29 cellular contexts compared by ENCODE assay signal in genomic region chr17:42345396-42346078, GRCh38. TPM values are rescaled to one million over a fixed set of nuclear protein-coding genes. Genes with fewer than 3 reads are reported as not detected.
DNase-seq lines count a peak whose midpoint lies in the region; TF ChIP-seq lines count a peak whose summit lies in the region.
"Had no signal": no experiment of that assay in that cellular context is flagged by ENCODE, and none has a peak within 500 bp of the region (broad histone marks: within the 10 kb centered on the region; RNA-seq: fewer than 3 reads in every experiment).

No MANE protein-coding gene starts in this region.

- H3K36me3 Mint-ChIP-seq in activated T-cell treated with anti-CD3 and anti-CD28 coated beads, Interleukin-2, amount 50 U/mL, for 24 hours (ENCODE audit: low read depth) = peaks cover 96% of the 10 kb centered on the region
- peaks cover 37% of the 10 kb centered on the region for H3K36me3 Mint-ChIP-seq in endothelial cell (ENCODE audit: low read depth, unreplicated experiment)

- no peak overlapping the region for H3K4me2 ChIP-seq in osteoblast (ENCODE audit: insufficient read depth, low read length)
- H3K4me2 ChIP-seq: KMS-11 had no signal

- no peaks in the 10 kb centered on the region for H3K27me3 Mint-ChIP-seq in activated T-cell treated with anti-CD3 and anti-CD28 coated beads, Interleukin-2, amount 50 U/mL, for 24 hours
- H3K27me3 Mint-ChIP-seq in endothelial cell (ENCODE audit: unreplicated experiment) = no peaks in the 10 kb centered on the region
- H3K27me3 Mint-ChIP-seq: activated CD4-positive, alpha-beta memory T cell treated with anti-CD3 and anti-CD28 coated beads for 36 hours had no signal

- H3K27ac Mint-ChIP-seq in activated T-cell treated with anti-CD3 and anti-CD28 coated beads, Interleukin-2, amount 50 U/mL, for 24 hours = peak overlapping the region; percentile 56
- no peak overlapping the region for H3K27ac Mint-ChIP-seq in endothelial cell (ENCODE audit: unreplicated experiment)
- H3K27ac Mint-ChIP-seq: activated CD4-positive, alpha-beta memory T cell treated with anti-CD3 and anti-CD28 coated beads for 36 hours; CD8-positive, alpha-beta T cell had no signal

- H3K9me3 ChIP-seq in osteoblast (ENCODE audit: low read depth, low read length) = no peaks in the 10 kb centered on the region
- H3K9me3 ChIP-seq: ascending aorta, transverse colon had no signal

- H3K4me3 Mint-ChIP-seq in activated T-cell treated with anti-CD3 and anti-CD28 coated beads, Interleukin-2, amount 50 U/mL, for 24 hours = no peak overlapping the region
- peak overlapping the region; percentile 59 for H3K4me3 Mint-ChIP-seq in endothelial cell (ENCODE audit: unreplicated experiment)
- H3K4me3 Mint-ChIP-seq: activated CD4-positive, alpha-beta memory T cell treated with anti-CD3 and anti-CD28 coated beads for 36 hours; CD8-positive, alpha-beta T cell had no signal

- peaks cover 49% of the 10 kb centered on the region for H4K20me1 ChIP-seq in osteoblast (ENCODE audit: insufficient read depth, low read length)

- H3K4me1 ChIP-seq in osteoblast (ENCODE audit: insufficient read depth, low read length) = peaks cover 28% of the 10 kb centered on the region

- H3K79me2 ChIP-seq in osteoblast (ENCODE audit: insufficient read depth, low read length) = peaks cover 55% of the 10 kb centered on the region

- H3K27ac ChIP-seq in osteoblast (ENCODE audit: low read depth, low read length) = peak overlapping the region; percentile 9
- H3K27ac ChIP-seq: KMS-11 had no signal

- DNase-seq in activated T-cell treated with anti-CD3 and anti-CD28 coated beads, Interleukin-2, amount 50 U/mL, for 24 hours = no peak
- no peak for DNase-seq in activated T-cell treated with anti-CD3 and anti-CD28 coated beads for 4 hours
- DNase-seq in NCI-H2227 (lab: John Stamatoyannopoulos, UW; ENCODE audit: unreplicated experiment) = peak; percentile 75
- no peak for DNase-seq in endothelial cell (ENCODE audit: low spot score)
- DNase-seq in osteoblast (ENCODE audit: insufficient read length, low spot score, missing footprints) = no peak
- DNase-seq in cerebellar cortex (ENCODE audit: low spot score) = no peak
- DNase-seq in NCI-H2196 treated with DMSO at 0.1 percent for 48 hours (lab: John Stamatoyannopoulos, UW; ENCODE audit: unreplicated experiment) = no peak
- no peak for DNase-seq in amygdala (lab: John Stamatoyannopoulos, UW)
- DNase-seq: activated CD4-positive, alpha-beta memory T cell treated with anti-CD3 and anti-CD28 coated beads for 36 hours; activated CD4-positive, CD25-positive, alpha-beta regulatory T cell; activated naive CD4-positive, alpha-beta T cell; AML-193; CD8-positive, alpha-beta T cell; cerebellar nuclear complex; erythroblast; foreskin melanocyte; GF-D8; HCEC 1CT; hippocampal formation; NCI-H1048; NCI-H187 treated with DMSO at 0.1 percent for 48 hours; NCI-H510A treated with DMSO at 0.1 percent for 48 hours; occipital lobe; retina; stimulated activated CD4-positive, alpha-beta T cell treated with anti-CD3 and anti-CD28 coated beads, Interleukin-4, amount 100 ng/mL, for 24 hours; transverse colon had no signal

- H3K4me1 Mint-ChIP-seq in activated T-cell treated with anti-CD3 and anti-CD28 coated beads, Interleukin-2, amount 50 U/mL, for 24 hours (ENCODE audit: low read depth) = peaks cover 69% of the 10 kb centered on the region
- H3K4me1 Mint-ChIP-seq in endothelial cell (ENCODE audit: unreplicated experiment) = peaks cover 3% of the 10 kb centered on the region

- H3K36me3 ChIP-seq in osteoblast (ENCODE audit: insufficient read depth, low read length) = peaks cover 61% of the 10 kb centered on the region

- H3K9me3 Mint-ChIP-seq in activated T-cell treated with anti-CD3 and anti-CD28 coated beads, Interleukin-2, amount 50 U/mL, for 24 hours = no peaks in the 10 kb centered on the region
- no peaks in the 10 kb centered on the region for H3K9me3 Mint-ChIP-seq in endothelial cell (ENCODE audit: unreplicated experiment)
- H3K9me3 Mint-ChIP-seq: activated CD4-positive, alpha-beta memory T cell treated with anti-CD3 and anti-CD28 coated beads for 36 hours; CD8-positive, alpha-beta T cell had no signal

- no peaks in the 10 kb centered on the region for H3K27me3 ChIP-seq in osteoblast (ENCODE audit: insufficient read depth, low read length)
- H3K27me3 ChIP-seq: ascending aorta, transverse colon had no signal

- no peak overlapping the region for H2AFZ ChIP-seq in osteoblast (ENCODE audit: low read length)

- H3K4me3 ChIP-seq in osteoblast (ENCODE audit: insufficient read depth, low read length) = no peak overlapping the region
- H3K4me3 ChIP-seq: ascending aorta, lung, transverse colon had no signal

- no peak for TF ChIP-seq CTCF in endothelial cell (IDR thresholded peaks at IDR 0.05; ENCODE audit: unreplicated experiment)
- no peak for TF ChIP-seq CTCF in osteoblast (IDR thresholded peaks at IDR 0.05; ENCODE audit: extremely low read depth, low read depth, low read length)

RNA-seq across cellular contexts. Expression of gene STAT3, which starts 42.7 kb away (rescaled TPM):
- total RNA-seq in endothelial cell (ENCODE audit: unreplicated experiment) (160 TPM), osteoblast (197 and 206 TPM in 2 replicates)

RNA-seq across cellular contexts. Expression of gene STAT5A, which starts 57.2 kb away (rescaled TPM):
- 67.2 TPM for total RNA-seq in endothelial cell (ENCODE audit: unreplicated experiment)
- total RNA-seq in osteoblast = 35.5 and 38.6 TPM in 2 replicates
